ENCODE assay signal across 1 cellular context in genomic region chr5:130714200-130714599, GRCh38.
A peak's percentile ranks its signal among the peaks of the same experiment; 100 is the strongest.
TF ChIP-seq lines count a peak whose summit lies in the region.

No MANE protein-coding gene starts in this region.

TF ChIP-seq in GM12878, 131 proteins besides CTCF, POLR2A, EP300 and RAD21:
- TF ChIP-seq MYB (IDR thresholded peaks at IDR 0.05; ENCODE audit: borderline replicate concordance, low read depth, low read length) = no peak
- TF ChIP-seq, protein P1, sequence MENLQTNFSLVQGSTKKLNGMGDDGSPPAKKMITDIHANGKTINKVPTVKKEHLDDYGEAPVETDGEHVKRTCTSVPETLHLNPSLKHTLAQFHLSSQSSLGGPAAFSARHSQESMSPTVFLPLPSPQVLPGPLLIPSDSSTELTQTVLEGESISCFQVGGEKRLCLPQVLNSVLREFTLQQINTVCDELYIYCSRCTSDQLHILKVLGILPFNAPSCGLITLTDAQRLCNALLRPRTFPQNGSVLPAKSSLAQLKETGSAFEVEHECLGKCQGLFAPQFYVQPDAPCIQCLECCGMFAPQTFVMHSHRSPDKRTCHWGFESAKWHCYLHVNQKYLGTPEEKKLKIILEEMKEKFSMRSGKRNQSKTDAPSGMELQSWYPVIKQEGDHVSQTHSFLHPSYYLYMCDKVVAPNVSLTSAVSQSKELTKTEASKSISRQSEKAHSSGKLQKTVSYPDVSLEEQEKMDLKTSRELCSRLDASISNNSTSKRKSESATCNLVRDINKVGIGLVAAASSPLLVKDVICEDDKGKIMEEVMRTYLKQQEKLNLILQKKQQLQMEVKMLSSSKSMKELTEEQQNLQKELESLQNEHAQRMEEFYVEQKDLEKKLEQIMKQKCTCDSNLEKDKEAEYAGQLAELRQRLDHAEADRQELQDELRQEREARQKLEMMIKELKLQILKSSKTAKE (IDR thresholded peaks at IDR 0.05; ENCODE audit: low read depth, poor library complexity, severe bottlenecking) = no peak
- no peak for TF ChIP-seq FOS (IDR thresholded peaks at IDR 0.05; ENCODE audit: borderline replicate concordance, extremely low read depth, insufficient read length)
- TF ChIP-seq TCF7 (IDR thresholded peaks at IDR 0.05; ENCODE audit: borderline replicate concordance) = peak; percentile 68; the same call in 1 of the 2 replicates
- peak; percentile 70 for TF ChIP-seq RUNX3 (IDR thresholded peaks at IDR 0.05; ENCODE audit: low read length)
- TF ChIP-seq RB1 (IDR thresholded peaks at IDR 0.05; ENCODE audit: borderline replicate concordance) = no peak
- TF ChIP-seq CHD4 (IDR thresholded peaks at IDR 0.05) = no peak
- TF ChIP-seq SMC3 (IDR thresholded peaks at IDR 0.05; ENCODE audit: borderline replicate concordance, low read length) = no peak
- no peak for TF ChIP-seq HCFC1 (IDR thresholded peaks at IDR 0.05; ENCODE audit: low read length)
- TF ChIP-seq ELK1 (IDR thresholded peaks at IDR 0.05; ENCODE audit: low read depth, low read length) = no peak
- TF ChIP-seq PAX8 (IDR thresholded peaks at IDR 0.05) = no peak
- TF ChIP-seq KDM1A (IDR thresholded peaks at IDR 0.05; ENCODE audit: borderline replicate concordance) = no peak
- no peak for TF ChIP-seq SUPT20H (IDR thresholded peaks at IDR 0.05; ENCODE audit: borderline replicate concordance, control insufficient read depth, low read depth, low read length)
- TF ChIP-seq JUNB (IDR thresholded peaks at IDR 0.05) = peak; percentile 22; the same call in 1 of the 2 replicates
- no peak for TF ChIP-seq ZNF687 (IDR thresholded peaks at IDR 0.05)
- TF ChIP-seq ZNF384 (IDR thresholded peaks at IDR 0.05; ENCODE audit: borderline replicate concordance, low read depth, low read length) = no peak
- TF ChIP-seq BRCA1 (IDR thresholded peaks at IDR 0.05; ENCODE audit: low read depth, low read length) = no peak
- TF ChIP-seq TAF1 (IDR thresholded peaks at IDR 0.05; ENCODE audit: borderline replicate concordance, low read depth, low read length) = no peak
